In the genomic region with DNA sequence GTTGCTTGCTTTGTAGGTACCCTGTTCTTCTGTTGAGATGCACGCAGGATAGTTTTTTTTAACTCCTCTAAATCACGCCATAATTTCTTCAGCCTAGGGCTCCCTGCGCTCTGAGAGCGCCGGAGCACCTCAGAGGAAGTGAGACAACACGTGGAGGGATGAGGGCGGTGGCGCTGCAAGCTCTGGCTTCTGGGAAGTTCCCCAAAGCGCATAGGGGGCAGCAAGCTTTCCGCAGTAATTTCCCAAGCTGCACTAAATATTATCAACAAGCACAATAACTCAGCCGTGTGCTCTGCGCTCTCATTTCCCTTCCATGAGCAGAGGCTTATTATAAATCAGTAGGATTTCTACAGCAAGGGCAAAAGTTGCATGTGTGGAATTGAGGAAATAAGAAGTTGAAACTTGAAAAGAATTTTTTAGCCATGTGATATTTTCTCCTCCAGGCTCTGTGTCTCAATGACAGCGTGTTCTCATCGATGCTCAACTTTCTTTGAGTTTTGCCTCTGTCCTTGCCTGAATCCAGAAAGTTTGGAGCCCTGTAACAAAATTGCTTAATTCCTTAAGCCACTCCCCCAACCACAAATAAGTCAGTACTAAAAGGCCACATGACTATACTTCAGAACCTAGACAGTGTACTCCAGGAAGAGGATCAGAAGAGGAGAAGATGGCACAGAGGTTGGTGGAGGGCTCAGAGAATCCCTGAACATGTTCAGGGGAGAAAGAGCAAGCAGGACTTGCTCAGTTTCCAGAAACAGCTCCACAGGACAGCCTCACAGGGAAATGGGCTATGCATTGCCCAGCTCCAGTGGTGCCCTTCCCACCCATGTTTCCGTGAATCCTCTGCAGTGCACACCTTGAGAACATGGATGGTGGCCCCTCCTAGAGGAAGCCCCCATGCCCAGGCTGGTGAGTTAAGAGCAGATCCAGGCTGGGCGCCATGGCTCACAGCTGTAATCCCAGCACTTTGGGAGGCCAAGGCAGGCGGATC, we compare ENCODE assay signal across 9 cellular contexts.
DNase-seq lines count a peak whose midpoint lies in the region; ATAC-seq and TF ChIP-seq lines count a peak whose summit lies in the region.
"Had no signal": no experiment of that assay in that cellular context is flagged by ENCODE, and none has a peak within 500 bp of the region (broad histone marks: within the 10 kb centered on the region; RNA-seq: fewer than 3 reads in every experiment).

No MANE protein-coding gene starts in this region.

- H3K27me3 ChIP-seq in WERI-Rb-1 (ENCODE audit: insufficient read depth, low read depth, severe bottlenecking), result no peaks in the 10 kb centered on the region

- H3K36me3 Mint-ChIP-seq in MCF 10A (ENCODE audit: insufficient read depth, unreplicated experiment), result no peaks in the 10 kb centered on the region
- H3K36me3 Mint-ChIP-seq in osteocyte (ENCODE audit: unreplicated experiment), result no peaks in the 10 kb centered on the region
- no peaks in the 10 kb centered on the region for H3K36me3 Mint-ChIP-seq in activated naive CD4-positive, alpha-beta T cell treated with anti-CD3 and anti-CD28 coated beads, Interleukin-2, amount 50 U/mL, for 72 hours
- H3K36me3 Mint-ChIP-seq: CD4-positive, CD25-positive, alpha-beta regulatory T cell had no signal

- H3K27me3 Mint-ChIP-seq in MCF 10A (ENCODE audit: insufficient read depth, unreplicated experiment) (no peaks in the 10 kb centered on the region), osteocyte (ENCODE audit: unreplicated experiment) (no peaks in the 10 kb centered on the region)

- H3K27ac Mint-ChIP-seq in MCF 10A (ENCODE audit: low read depth, unreplicated experiment) (no peak overlapping the region), osteocyte (ENCODE audit: unreplicated experiment) (no peak overlapping the region)
- no peak overlapping the region for H3K27ac Mint-ChIP-seq in activated naive CD4-positive, alpha-beta T cell treated with anti-CD3 and anti-CD28 coated beads, Interleukin-2, amount 50 U/mL, for 72 hours
- H3K27ac Mint-ChIP-seq: CD4-positive, CD25-positive, alpha-beta regulatory T cell had no signal

- no peaks in the 10 kb centered on the region for H3K9me3 ChIP-seq in WERI-Rb-1 (ENCODE audit: severe bottlenecking)

- H3K4me3 ChIP-seq in WERI-Rb-1 (ENCODE audit: low read depth, low read length), result no peak overlapping the region

- H3K9me3 Mint-ChIP-seq in MCF 10A (ENCODE audit: unreplicated experiment) (no peaks in the 10 kb centered on the region), osteocyte (ENCODE audit: unreplicated experiment) (no peaks in the 10 kb centered on the region)
- no peaks in the 10 kb centered on the region for H3K9me3 Mint-ChIP-seq in activated naive CD4-positive, alpha-beta T cell treated with anti-CD3 and anti-CD28 coated beads, Interleukin-2, amount 50 U/mL, for 72 hours

- in situ Hi-C loops in T47D (cut with HindIII; ENCODE audit: low pct_unique_long_range_greater_than_20kb, low sequenced_read_pairs), result no loop called here

- H3K4me1 Mint-ChIP-seq in MCF 10A (ENCODE audit: insufficient read depth, unreplicated experiment), result no peaks in the 10 kb centered on the region
- H3K4me1 Mint-ChIP-seq in osteocyte (ENCODE audit: unreplicated experiment), result no peaks in the 10 kb centered on the region
- H3K4me1 Mint-ChIP-seq: CD4-positive, CD25-positive, alpha-beta regulatory T cell had no signal

- DNase-seq in T47D (ENCODE audit: low read depth in 1 of 2, low spot score in 1 of 2), result peak; percentile 14 to 57
- no peak for DNase-seq in MCF 10A (ENCODE audit: unreplicated experiment)
- no peak for DNase-seq in WERI-Rb-1
- no peak for DNase-seq in osteocyte (ENCODE audit: extremely low spot score, unreplicated experiment)
- DNase-seq in NCI-H524 (lab: John Stamatoyannopoulos, UW), result no peak
- DNase-seq in activated naive CD4-positive, alpha-beta T cell treated with anti-CD3 and anti-CD28 coated beads, Interleukin-2, amount 50 U/mL, for 72 hours (ENCODE audit: low spot score in 2 of 2), result no peak
- DNase-seq in midbrain (lab: John Stamatoyannopoulos, UW), result no peak
- DNase-seq: CD4-positive, CD25-positive, alpha-beta regulatory T cell had no signal

- BruUV-seq in MCF 10A (replicated peaks; lab: Mats Ljungman, UMichigan), result no TSS peak

- no peak overlapping the region for H3K4me3 Mint-ChIP-seq in MCF 10A (ENCODE audit: unreplicated experiment)
- H3K4me3 Mint-ChIP-seq in osteocyte (ENCODE audit: unreplicated experiment), result no peak overlapping the region
- H3K4me3 Mint-ChIP-seq: CD4-positive, CD25-positive, alpha-beta regulatory T cell had no signal

- no peak overlapping the region for H3K27ac ChIP-seq in WERI-Rb-1

- peak; percentile 46 for ATAC-seq in HG03097 (IDR thresholded peaks at IDR 0.05; ENCODE audit: low FRiP score, unreplicated experiment)
- no peak for ATAC-seq in activated naive CD4-positive, alpha-beta T cell treated with anti-CD3 and anti-CD28 coated beads, Interleukin-2, amount 50 U/mL, for 72 hours

- no peaks in the 10 kb centered on the region for H3K36me3 ChIP-seq in WERI-Rb-1

- CTCF ChIA-PET in MCF 10A (lab: Yijun Ruan, JAX), result interaction anchor here (0.6 kb wide), 1 partner anchor 73 kb away, joined by 3 read pairs; no protein-coding TSS in a partner anchor

- TF ChIP-seq CTCF in MCF 10A (IDR thresholded peaks at IDR 0.05; ENCODE audit: unreplicated experiment), result no peak
- peak; percentile 29; the same call in 1 of the 2 replicates for TF ChIP-seq CTCF in WERI-Rb-1 (IDR thresholded peaks at IDR 0.05; ENCODE audit: low read depth, low read length)
- peak; percentile 19 for TF ChIP-seq CTCF in osteocyte (IDR thresholded peaks at IDR 0.05)

- POLR2A ChIA-PET in MCF 10A (lab: Yijun Ruan, JAX), result no interaction called here

- intact Hi-C loops in MCF 10A (cut with micrococcal nuclease), result no loop called here

Comparison
In these comparisons a context has a peak if more than half of its experiments do, and no peak if none do; other contexts are left out.
1. DNase-seq: peak in T47D (2 of 2); none in MCF 10A (single experiment), WERI-Rb-1 (single experiment), osteocyte (single experiment), NCI-H524 (0 of 2), activated naive CD4-positive, alpha-beta T cell treated with anti-CD3 and anti-CD28 coated beads, Interleukin-2, amount 50 U/mL, for 72 hours (0 of 2) and midbrain (single experiment).